In the genomic region with DNA sequence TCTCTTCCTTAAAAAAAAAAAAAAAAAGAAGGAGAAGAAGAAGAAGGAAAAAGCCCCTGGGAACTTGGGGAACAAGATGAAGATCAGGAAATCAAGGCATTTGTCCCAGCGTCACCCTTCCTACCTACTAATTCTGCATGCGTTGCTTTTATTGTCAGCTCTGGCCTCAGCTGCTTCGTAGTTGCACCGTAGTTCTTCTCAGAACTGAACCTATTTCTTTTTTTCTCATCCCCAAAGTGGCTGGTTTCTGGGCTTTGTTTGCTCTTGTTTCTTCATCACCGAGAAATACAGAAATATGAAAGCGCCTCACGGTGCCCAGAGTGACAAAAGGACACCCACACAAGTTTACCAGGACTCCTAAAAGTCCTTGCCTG, we compare ENCODE assay signal across 10 cellular contexts. TPM values are rescaled to one million over a fixed set of nuclear protein-coding genes. Genes with fewer than 3 reads are reported as not detected.
DNase-seq lines count a peak whose midpoint lies in the region; ATAC-seq and TF ChIP-seq lines count a peak whose summit lies in the region.
"Had no signal": no experiment of that assay in that cellular context is flagged by ENCODE, and none has a peak within 500 bp of the region (broad histone marks: within the 10 kb centered on the region; RNA-seq: fewer than 3 reads in every experiment).

No MANE protein-coding gene starts in this region.

- peak overlapping the region; percentile 42 for H3K27ac ChIP-seq in fibroblast of lung (ENCODE audit: insufficient read depth, low read length)
- peak overlapping the region in 1 of 2 donors; percentile 32 for H3K27ac ChIP-seq in prostate gland

- TF ChIP-seq CTCF in WI38 (IDR thresholded peaks at IDR 0.05; ENCODE audit: low read depth, low read length): no peak
- TF ChIP-seq CTCF in fibroblast of lung (conservative IDR thresholded peaks at IDR 0.05 in 1 of 2, IDR thresholded peaks at IDR 0.05 in 1 of 2; ENCODE audit: low read depth in 1 of 2, low read length in 2 of 2): no peak
- no peak for TF ChIP-seq CTCF in prostate gland (IDR thresholded peaks at IDR 0.05)

- H3K27me3 ChIP-seq in fibroblast of lung (ENCODE audit: control insufficient read depth, insufficient read depth, low read length) (no peaks in the 10 kb centered on the region), prostate gland (replicated peaks; ENCODE audit: insufficient read depth) (no peaks in the 10 kb centered on the region)

- H3K79me2 ChIP-seq in fibroblast of lung (ENCODE audit: control insufficient read depth, insufficient read depth, low read length): peaks cover 12% of the 10 kb centered on the region

- H3K9ac ChIP-seq in ES-I3 (ENCODE audit: low read depth, low read length): peak overlapping the region; percentile 53; the same call in 1 of the 2 replicates
- H3K9ac ChIP-seq in fibroblast of lung (ENCODE audit: insufficient read depth, low read length): peak overlapping the region; percentile 61

- H3K4me2 ChIP-seq in fibroblast of lung (ENCODE audit: extremely low read depth, insufficient read depth, low read length): peak overlapping the region; percentile 54

- ATAC-seq in GM21737 (IDR thresholded peaks at IDR 0.05; ENCODE audit: unreplicated experiment) (no peak), GM21390 (IDR thresholded peaks at IDR 0.05; ENCODE audit: unreplicated experiment) (no peak)

- intact Hi-C loops in prostate gland (cut with DNase I): no loop called here

- H3K9me3 ChIP-seq in ES-I3 (ENCODE audit: control insufficient read depth, insufficient read depth, low read length): no peaks in the 10 kb centered on the region
- H3K9me3 ChIP-seq in fibroblast of lung (ENCODE audit: control insufficient read depth, insufficient read depth, low read depth, low read length): no peaks in the 10 kb centered on the region
- H3K9me3 ChIP-seq in prostate gland: no peaks in the 10 kb centered on the region

- peak overlapping the region; percentile 90 for H2AFZ ChIP-seq in fibroblast of lung (ENCODE audit: low read length)

- no peak for DNase-seq in fibroblast of lung (ENCODE audit: low read depth in 2 of 2)
- DNase-seq in prostate gland (ENCODE audit: low spot score): no peak
- no peak for DNase-seq in A172 (ENCODE audit: low spot score)
- no peak for DNase-seq in GM19238 (ENCODE audit: insufficient read length, low spot score)
- DNase-seq: KG1, NCI-H524 treated with DMSO at 0.1 percent for 48 hours had no signal

- peak overlapping the region; percentile 73 for H3K4me3 ChIP-seq in WI38 (ENCODE audit: low read depth, low read length)
- peak overlapping the region; percentile 60 to 77 (median 64) for H3K4me3 ChIP-seq in fibroblast of lung (replicated peaks in 1 of 4; ENCODE audit: control extremely low read depth in 1 of 4, insufficient read depth in 1 of 4, low read depth in 3 of 4, low read length in 4 of 4)
- H3K4me3 ChIP-seq in prostate gland: peak overlapping the region; percentile 46 to 55

- no peaks in the 10 kb centered on the region for H4K20me1 ChIP-seq in fibroblast of lung (ENCODE audit: control insufficient read depth, extremely low read depth, insufficient read depth, low read length)

- WGBS in prostate gland: 11% methylated on average over 7 of the region's 7 CpGs

- no peak for TF ChIP-seq POLR2A in prostate gland (IDR thresholded peaks at IDR 0.05)

- H3K36me3 ChIP-seq in ES-I3 (ENCODE audit: insufficient read depth, low read length) (no peaks in the 10 kb centered on the region), fibroblast of lung (ENCODE audit: control insufficient read depth, insufficient read depth, low read length) (no peaks in the 10 kb centered on the region), prostate gland (no peaks in the 10 kb centered on the region)

- H3K4me1 ChIP-seq in ES-I3 (ENCODE audit: insufficient read depth, low read length): no peaks in the 10 kb centered on the region
- peaks cover 2% of the 10 kb centered on the region for H3K4me1 ChIP-seq in fibroblast of lung (ENCODE audit: control insufficient read depth, extremely low read depth, insufficient read depth, low read length)
- no peaks in the 10 kb centered on the region for H3K4me1 ChIP-seq in prostate gland (replicated peaks)

RNA-seq across cellular contexts. Expression of gene PRKG2, which starts 0.9 kb away (rescaled TPM):
- total RNA-seq in fibroblast of lung (17.5 and 26.5 TPM in 2 replicates), prostate gland (1 to 10 TPM; 5.2 to 8.2 TPM)
- polyA plus RNA-seq in fibroblast of lung: 2.8 and 8.6 TPM in 2 replicates
- 2.8 and 7.8 TPM in 2 replicates for polyA plus RNA-seq in fibroblast of lung (2012)
- polyA minus RNA-seq in fibroblast of lung (ENCODE audit: low replicate concordance): 3.7 and 4.2 TPM in 2 replicates
- total RNA-seq in A172 (2014; rRNA removed; shearing (Covaris generic)): 0.02 and 0.05 TPM in 2 replicates
